In the genomic region with DNA sequence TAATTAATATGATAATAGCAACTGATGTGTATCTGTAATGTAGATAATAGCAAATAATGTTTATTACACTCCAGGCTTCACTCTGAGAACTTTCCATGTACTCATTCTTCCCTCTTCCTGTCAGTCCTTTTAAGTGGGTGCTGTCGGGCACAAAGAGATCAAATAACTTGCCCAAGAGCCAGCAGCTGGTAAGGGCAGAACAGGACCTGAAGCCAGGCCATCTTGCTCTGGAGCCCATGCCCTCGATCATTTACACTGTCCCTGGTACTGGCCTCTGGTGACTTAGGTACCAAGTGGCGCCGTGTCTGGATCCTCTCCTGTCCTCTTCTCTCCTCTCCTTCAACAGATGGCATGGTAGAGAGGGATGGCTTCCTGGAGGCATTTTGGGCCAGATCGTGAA, we compare ENCODE assay signal across 23 cellular contexts.
A peak's percentile ranks its signal among the peaks of the same experiment; 100 is the strongest.
DNase-seq lines count a peak whose midpoint lies in the region; ATAC-seq and TF ChIP-seq lines count a peak whose summit lies in the region.
"Had no signal": no experiment of that assay in that cellular context is flagged by ENCODE, and none has a peak within 500 bp of the region (broad histone marks: within the 10 kb centered on the region; RNA-seq: fewer than 3 reads in every experiment).

No MANE protein-coding gene starts in this region.

- H3K4me1 ChIP-seq in GM23338 (ENCODE audit: insufficient read depth): no peaks in the 10 kb centered on the region
- H3K4me1 ChIP-seq: BE2C, HAP-1, SJSA1 had no signal

- peak overlapping the region; percentile 69 for H3K27ac Mint-ChIP-seq in activated naive CD8-positive, alpha-beta T cell treated with anti-CD3 and anti-CD28 coated beads for 36 hours
- no peak overlapping the region for H3K27ac Mint-ChIP-seq in activated naive CD8-positive, alpha-beta T cell treated with anti-CD3 and anti-CD28 coated beads, Interleukin-2, amount 50 U/mL, for 24 hours
- peak overlapping the region; percentile 63; the same call in 1 of the 2 replicates for H3K27ac Mint-ChIP-seq in GM23338
- H3K27ac Mint-ChIP-seq: HFFc6 had no signal

- H3K4me1 Mint-ChIP-seq in activated naive CD8-positive, alpha-beta T cell treated with anti-CD3 and anti-CD28 coated beads for 36 hours: peaks cover 7% of the 10 kb centered on the region
- peaks cover 8% of the 10 kb centered on the region for H3K4me1 Mint-ChIP-seq in activated naive CD8-positive, alpha-beta T cell treated with anti-CD3 and anti-CD28 coated beads, Interleukin-2, amount 50 U/mL, for 24 hours
- H3K4me1 Mint-ChIP-seq in GM23338: no peaks in the 10 kb centered on the region

- no peak for TF ChIP-seq CTCF in GM23338 (conservative IDR thresholded peaks at IDR 0.05; ENCODE audit: low read depth in 2 of 2)

- H3K9me3 Mint-ChIP-seq in activated naive CD8-positive, alpha-beta T cell treated with anti-CD3 and anti-CD28 coated beads for 36 hours: no peaks in the 10 kb centered on the region
- H3K9me3 Mint-ChIP-seq in activated naive CD8-positive, alpha-beta T cell treated with anti-CD3 and anti-CD28 coated beads, Interleukin-2, amount 50 U/mL, for 24 hours: no peaks in the 10 kb centered on the region
- H3K9me3 Mint-ChIP-seq in GM23338: no peaks in the 10 kb centered on the region
- H3K9me3 Mint-ChIP-seq: HFFc6 had no signal

- H3K4me3 ChIP-seq in GM23338: no peak overlapping the region
- H3K4me3 ChIP-seq: HAP-1, SJSA1 had no signal

- H3K36me3 ChIP-seq in GM23338 (ENCODE audit: insufficient read depth): peaks cover 20% of the 10 kb centered on the region
- H3K36me3 ChIP-seq: BE2C had no signal

- DNase-seq in DMS79 treated with DMSO at 0.1 percent for 48 hours (lab: John Stamatoyannopoulos, UW) (peak; percentile 3), DMS79 (lab: John Stamatoyannopoulos, UW) (no peak), GM23338 (ENCODE audit: low spot score) (no peak), myocyte (ENCODE audit: low read depth) (peak; percentile 22), caudate nucleus (lab: John Stamatoyannopoulos, UW) (no peak)
- DNase-seq in activated naive CD8-positive, alpha-beta T cell treated with anti-CD3 and anti-CD28 coated beads for 36 hours: no peak
- DNase-seq in activated naive CD8-positive, alpha-beta T cell treated with anti-CD3 and anti-CD28 coated beads, Interleukin-2, amount 50 U/mL, for 24 hours: no peak
- DNase-seq: 8988T, ACHN, BE2C, GF-D8, GOT3, HFFc6, KG1, MM.1S, NCI-H2029, NCI-H345, NCI-H524 treated with DMSO at 0.1 percent for 48 hours, NCI-H774, PC-3 had no signal

- H3K27me3 ChIP-seq in GM23338 (ENCODE audit: insufficient read depth): no peaks in the 10 kb centered on the region
- H3K27me3 ChIP-seq: BE2C, SJSA1 had no signal

- H3K27ac ChIP-seq in GM23338 (ENCODE audit: low read depth): no peak overlapping the region
- H3K27ac ChIP-seq in caudate nucleus (ENCODE audit: low read depth, low read length): no peak overlapping the region
- H3K27ac ChIP-seq: SJSA1 had no signal

- no peaks in the 10 kb centered on the region for H3K79me2 ChIP-seq in GM23338 (replicated peaks; ENCODE audit: insufficient read depth)

- no peak overlapping the region for H3K4me3 Mint-ChIP-seq in activated naive CD8-positive, alpha-beta T cell treated with anti-CD3 and anti-CD28 coated beads for 36 hours
- H3K4me3 Mint-ChIP-seq in activated naive CD8-positive, alpha-beta T cell treated with anti-CD3 and anti-CD28 coated beads, Interleukin-2, amount 50 U/mL, for 24 hours: no peak overlapping the region
- no peak overlapping the region for H3K4me3 Mint-ChIP-seq in GM23338
- H3K4me3 Mint-ChIP-seq: HFFc6 had no signal

- H2AFZ ChIP-seq in GM23338: no peak overlapping the region

- H3K36me3 Mint-ChIP-seq in activated naive CD8-positive, alpha-beta T cell treated with anti-CD3 and anti-CD28 coated beads for 36 hours: peaks cover 24% of the 10 kb centered on the region
- peaks cover 35% of the 10 kb centered on the region for H3K36me3 Mint-ChIP-seq in activated naive CD8-positive, alpha-beta T cell treated with anti-CD3 and anti-CD28 coated beads, Interleukin-2, amount 50 U/mL, for 24 hours (ENCODE audit: low read depth)
- H3K36me3 Mint-ChIP-seq in GM23338 (ENCODE audit: low read depth): peaks cover 14% of the 10 kb centered on the region

- H3F3A ChIP-seq in GM23338 (replicated peaks; ENCODE audit: low read depth): no peaks in the 10 kb centered on the region

- no peak overlapping the region for H3K4me2 ChIP-seq in GM23338

- no peaks in the 10 kb centered on the region for H4K20me1 ChIP-seq in GM23338 (replicated peaks; ENCODE audit: insufficient read depth)

- H3K9me2 ChIP-seq in GM23338 (ENCODE audit: insufficient read depth): no peaks in the 10 kb centered on the region

- ATAC-seq in activated naive CD8-positive, alpha-beta T cell treated with anti-CD3 and anti-CD28 coated beads, Interleukin-2, amount 50 U/mL, for 24 hours: no peak
- ATAC-seq in GM23338 (no peak), HG03139 (IDR thresholded peaks at IDR 0.05; ENCODE audit: unreplicated experiment) (no peak)
- ATAC-seq: PC-3 had no signal

- H3K27me3 Mint-ChIP-seq in activated naive CD8-positive, alpha-beta T cell treated with anti-CD3 and anti-CD28 coated beads for 36 hours: no peaks in the 10 kb centered on the region
- H3K27me3 Mint-ChIP-seq in activated naive CD8-positive, alpha-beta T cell treated with anti-CD3 and anti-CD28 coated beads, Interleukin-2, amount 50 U/mL, for 24 hours: no peaks in the 10 kb centered on the region
- H3K27me3 Mint-ChIP-seq in GM23338 (ENCODE audit: insufficient read depth, low read depth, poor library complexity): no peaks in the 10 kb centered on the region

TF ChIP-seq in GM23338, 12 proteins besides CTCF, POLR2A, EP300 and RAD21 (continues in another document):
- TF ChIP-seq ZNF331 (CRISPR knock-in tag; IDR thresholded peaks at IDR 0.05; ENCODE audit: low read depth): no peak
- TF ChIP-seq, protein P1, sequence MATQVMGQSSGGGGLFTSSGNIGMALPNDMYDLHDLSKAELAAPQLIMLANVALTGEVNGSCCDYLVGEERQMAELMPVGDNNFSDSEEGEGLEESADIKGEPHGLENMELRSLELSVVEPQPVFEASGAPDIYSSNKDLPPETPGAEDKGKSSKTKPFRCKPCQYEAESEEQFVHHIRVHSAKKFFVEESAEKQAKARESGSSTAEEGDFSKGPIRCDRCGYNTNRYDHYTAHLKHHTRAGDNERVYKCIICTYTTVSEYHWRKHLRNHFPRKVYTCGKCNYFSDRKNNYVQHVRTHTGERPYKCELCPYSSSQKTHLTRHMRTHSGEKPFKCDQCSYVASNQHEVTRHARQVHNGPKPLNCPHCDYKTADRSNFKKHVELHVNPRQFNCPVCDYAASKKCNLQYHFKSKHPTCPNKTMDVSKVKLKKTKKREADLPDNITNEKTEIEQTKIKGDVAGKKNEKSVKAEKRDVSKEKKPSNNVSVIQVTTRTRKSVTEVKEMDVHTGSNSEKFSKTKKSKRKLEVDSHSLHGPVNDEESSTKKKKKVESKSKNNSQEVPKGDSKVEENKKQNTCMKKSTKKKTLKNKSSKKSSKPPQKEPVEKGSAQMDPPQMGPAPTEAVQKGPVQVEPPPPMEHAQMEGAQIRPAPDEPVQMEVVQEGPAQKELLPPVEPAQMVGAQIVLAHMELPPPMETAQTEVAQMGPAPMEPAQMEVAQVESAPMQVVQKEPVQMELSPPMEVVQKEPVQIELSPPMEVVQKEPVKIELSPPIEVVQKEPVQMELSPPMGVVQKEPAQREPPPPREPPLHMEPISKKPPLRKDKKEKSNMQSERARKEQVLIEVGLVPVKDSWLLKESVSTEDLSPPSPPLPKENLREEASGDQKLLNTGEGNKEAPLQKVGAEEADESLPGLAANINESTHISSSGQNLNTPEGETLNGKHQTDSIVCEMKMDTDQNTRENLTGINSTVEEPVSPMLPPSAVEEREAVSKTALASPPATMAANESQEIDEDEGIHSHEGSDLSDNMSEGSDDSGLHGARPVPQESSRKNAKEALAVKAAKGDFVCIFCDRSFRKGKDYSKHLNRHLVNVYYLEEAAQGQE (IDR thresholded peaks at IDR 0.05; ENCODE audit: unreplicated experiment): no peak

Comparison
In these comparisons a context has a peak if more than half of its experiments do, and no peak if none do; other contexts are left out.
1. DNase-seq: peak in DMS79 treated with DMSO at 0.1 percent for 48 hours (single experiment) and myocyte (single experiment); none in DMS79 (single experiment), activated naive CD8-positive, alpha-beta T cell treated with anti-CD3 and anti-CD28 coated beads for 36 hours (single experiment), activated naive CD8-positive, alpha-beta T cell treated with anti-CD3 and anti-CD28 coated beads, Interleukin-2, amount 50 U/mL, for 24 hours (single experiment), GM23338 (single experiment) and caudate nucleus (0 of 61).